Comparison of ENCODE assay signal across 21 cellular contexts in the genomic region with DNA sequence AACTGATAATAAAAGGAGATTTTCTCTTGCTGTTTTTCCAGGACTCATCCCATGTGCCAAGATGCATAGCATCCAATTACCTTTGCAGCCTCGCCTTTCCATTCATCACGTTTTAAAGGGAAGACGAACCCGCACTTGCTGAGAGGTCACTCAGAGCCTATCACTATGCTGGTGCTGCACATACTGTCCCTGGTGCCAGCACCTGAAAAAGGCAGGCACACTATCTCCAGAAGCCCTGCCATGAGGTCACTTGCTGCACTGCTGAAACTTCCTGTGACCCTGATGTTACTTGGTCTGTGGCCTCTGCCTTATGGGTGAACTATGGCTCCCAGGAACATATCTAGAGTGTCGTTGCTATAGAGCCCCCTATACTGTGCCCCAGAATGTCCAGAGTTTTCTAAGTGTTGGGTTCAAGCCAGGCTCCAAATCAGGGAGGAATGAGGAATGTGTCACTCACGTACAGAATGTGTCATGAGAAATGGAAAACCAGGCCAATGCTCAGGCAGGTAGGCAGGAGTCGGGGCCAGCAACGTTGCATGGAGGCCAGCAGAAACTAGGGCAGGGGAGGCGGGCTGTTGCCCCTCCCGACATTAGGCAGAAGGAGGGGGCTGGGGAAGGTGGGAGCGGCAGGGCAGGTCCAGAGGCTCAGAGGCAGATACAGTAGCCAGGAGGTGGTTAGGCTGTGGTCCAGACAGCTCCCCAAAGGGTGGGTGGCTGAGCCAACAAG.
"Had no signal": no experiment of that assay in that cellular context is flagged by ENCODE, and none has a peak within 500 bp of the region (broad histone marks: within the 10 kb centered on the region; RNA-seq: fewer than 3 reads in every experiment).

No MANE protein-coding gene starts in this region.

- DNase-seq: activated CD4-positive, alpha-beta T cell treated with anti-CD3 and anti-CD28 coated beads for 36 hours; activated CD8-positive, alpha-beta T cell treated with anti-CD3 and anti-CD28 coated beads, Interleukin-2, amount 10 ng/mL, durations not matched to agents 7 days and 5 days; activated gamma-delta T cell treated with Interleukin-2 at 50 U/mL for 16 hours; activated naive CD4-positive, alpha-beta T cell treated with anti-CD3 and anti-CD28 coated beads, Interleukin-2, amount 50 U/mL, for 16 hours; activated T-cell treated with anti-CD3 and anti-CD28 coated beads, Interleukin-2, amount 50 U/mL, for 4 hours; amniotic stem cell; body of pancreas; cerebellar nuclear complex; KG1; NCI-H1092; NCI-H1417; NCI-H1694; NCI-H2029 treated with DMSO at 0.1 percent for 48 hours; NCI-H345; NCI-H510A treated with DMSO at 0.1 percent for 48 hours; NCI-H69; Peyer's patch; SIG-M5; T-cell had no signal

- H3K4me3 Mint-ChIP-seq: activated CD4-positive, alpha-beta T cell treated with anti-CD3 and anti-CD28 coated beads for 36 hours; activated CD8-positive, alpha-beta T cell treated with anti-CD3 and anti-CD28 coated beads, Interleukin-2, amount 10 ng/mL, durations not matched to agents 7 days and 5 days; activated T-cell treated with anti-CD3 and anti-CD28 coated beads, Interleukin-2, amount 50 U/mL, for 4 hours; T-cell had no signal

- ATAC-seq: activated CD4-positive, alpha-beta T cell treated with anti-CD3 and anti-CD28 coated beads for 36 hours; activated CD8-positive, alpha-beta T cell treated with anti-CD3 and anti-CD28 coated beads, Interleukin-2, amount 10 ng/mL, durations not matched to agents 7 days and 5 days; activated T-cell treated with anti-CD3 and anti-CD28 coated beads, Interleukin-2, amount 50 U/mL, for 4 hours; body of pancreas; T-cell had no signal

- H3K9me3 Mint-ChIP-seq: activated T-cell treated with anti-CD3 and anti-CD28 coated beads, Interleukin-2, amount 50 U/mL, for 4 hours; activated T-helper 2 cell treated with anti-CD3 and anti-CD28 coated beads, Interferon-gamma antibody, Interleukin-2, Interleukin-4, amounts not matched to agents 10 μg/mL and 5 μg/mL and 100 μg/mL, durations not matched to agents 14 hours and 24 hours and 36 hours; IgD-negative memory B cell; T-cell had no signal

- H3K4me1 Mint-ChIP-seq: activated CD4-positive, alpha-beta T cell treated with anti-CD3 and anti-CD28 coated beads for 36 hours had no signal

- H3K27me3 Mint-ChIP-seq: activated CD4-positive, alpha-beta T cell treated with anti-CD3 and anti-CD28 coated beads for 36 hours; IgD-negative memory B cell; T-cell had no signal

- H3K27ac Mint-ChIP-seq: activated CD4-positive, alpha-beta T cell treated with anti-CD3 and anti-CD28 coated beads for 36 hours; activated CD8-positive, alpha-beta T cell treated with anti-CD3 and anti-CD28 coated beads, Interleukin-2, amount 10 ng/mL, durations not matched to agents 7 days and 5 days; activated T-helper 2 cell treated with anti-CD3 and anti-CD28 coated beads, Interferon-gamma antibody, Interleukin-2, Interleukin-4, amounts not matched to agents 10 μg/mL and 5 μg/mL and 100 μg/mL, durations not matched to agents 14 hours and 24 hours and 36 hours; T-cell had no signal
